18 cellular contexts compared by ENCODE assay signal in genomic region chr3:189531271-189531670, GRCh38.
"Had no signal": no experiment of that assay in that cellular context is flagged by ENCODE, and none has a peak within 500 bp of the region (broad histone marks: within the 10 kb centered on the region; RNA-seq: fewer than 3 reads in every experiment).

No MANE protein-coding gene starts in this region.

- DNase-seq: activated B cell treated with CpG ODN at 0.5 μM for 24 hours; activated CD4-positive, alpha-beta T cell treated with anti-CD3 and anti-CD28 coated beads, Interleukin-2, amount 10 ng/mL, durations not matched to agents 7 days and 5 days; activated effector memory CD4-positive, alpha-beta T cell treated with Interleukin-2 at 50 U/mL for 16 hours; activated naive CD4-positive, alpha-beta T cell treated with anti-CD3 and anti-CD28 coated beads, Interleukin-2, amount 50 U/mL, for 16 hours; dermis blood vessel endothelial cell; effector memory CD4-positive, alpha-beta T cell; immature natural killer cell; left ventricle myocardium superior; occipital lobe; posterior cingulate gyrus; retina; T-helper 1 cell; T-helper 9 cell; testis had no signal

- H3K36me3 ChIP-seq: cardiac muscle cell had no signal

- H3K9me3 ChIP-seq: testis had no signal

- H3K27ac Mint-ChIP-seq: activated B cell treated with CpG ODN at 0.5 μM for 24 hours; activated CD4-positive, alpha-beta T cell treated with anti-CD3 and anti-CD28 coated beads, Interleukin-2, amount 10 ng/mL, durations not matched to agents 7 days and 5 days; immature natural killer cell; type B pancreatic cell had no signal

- H3K27ac ChIP-seq: cardiac muscle cell, skin epidermis, testis had no signal

- ATAC-seq: left ventricle myocardium superior, SK-N-SH treated with all-trans-retinoic acid at 6 μM for 48 hours had no signal

- H3K4me1 Mint-ChIP-seq: activated B cell treated with CpG ODN at 0.5 μM for 24 hours, immature natural killer cell had no signal

- H3K4me3 ChIP-seq: cardiac muscle cell, skin epidermis, testis had no signal

- H3K4me1 ChIP-seq: testis had no signal

- H3K9me3 Mint-ChIP-seq: activated B cell treated with CpG ODN at 0.5 μM for 24 hours had no signal

- H3K27me3 ChIP-seq: cardiac muscle cell, testis had no signal

- H3K4me3 Mint-ChIP-seq: activated B cell treated with CpG ODN at 0.5 μM for 24 hours; activated CD4-positive, alpha-beta T cell treated with anti-CD3 and anti-CD28 coated beads, Interleukin-2, amount 10 ng/mL, durations not matched to agents 7 days and 5 days; immature natural killer cell; type B pancreatic cell had no signal

- H3K36me3 Mint-ChIP-seq: immature natural killer cell, type B pancreatic cell had no signal

- H3K27me3 Mint-ChIP-seq: activated B cell treated with CpG ODN at 0.5 μM for 24 hours; activated CD4-positive, alpha-beta T cell treated with anti-CD3 and anti-CD28 coated beads, Interleukin-2, amount 10 ng/mL, durations not matched to agents 7 days and 5 days had no signal
